In genomic region chr12:109591041-109591440, GRCh38 we compare ENCODE assay signal across 32 cellular contexts.
"Had no signal": no experiment of that assay in that cellular context is flagged by ENCODE, and none has a peak within 500 bp of the region (broad histone marks: within the 10 kb centered on the region; RNA-seq: fewer than 3 reads in every experiment).

No MANE protein-coding gene starts in this region.

- H3K4me3 ChIP-seq: Peyer's patch had no signal

- H3K27ac Mint-ChIP-seq: activated CD4-positive, alpha-beta memory T cell treated with anti-CD3 and anti-CD28 coated beads, Interleukin-2, amount 10 ng/mL, durations not matched to agents 7 days and 5 days; activated CD8-positive, alpha-beta memory T cell treated with anti-CD3 and anti-CD28 coated beads, Interleukin-2, amount 10 ng/mL, durations not matched to agents 7 days and 5 days; activated naive CD4-positive, alpha-beta T cell treated with anti-CD3 and anti-CD28 coated beads, Interleukin-2, amount 10 ng/mL, durations not matched to agents 7 days and 5 days; activated naive CD8-positive, alpha-beta T cell; activated naive CD8-positive, alpha-beta T cell treated with anti-CD3 and anti-CD28 coated beads, Interleukin-2, amount 50 U/mL, for 24 hours had no signal

- H3K9me3 Mint-ChIP-seq: activated CD4-positive, alpha-beta memory T cell treated with anti-CD3 and anti-CD28 coated beads, Interleukin-2, amount 10 ng/mL, durations not matched to agents 7 days and 5 days; activated naive CD4-positive, alpha-beta T cell treated with anti-CD3 and anti-CD28 coated beads, Interleukin-2, amount 10 ng/mL, durations not matched to agents 7 days and 5 days; activated naive CD8-positive, alpha-beta T cell treated with anti-CD3 and anti-CD28 coated beads, Interleukin-2, amount 50 U/mL, for 24 hours; brain had no signal

- H3K27ac ChIP-seq: Peyer's patch had no signal

- H3K9me3 ChIP-seq: Peyer's patch had no signal

- H3K27me3 ChIP-seq: Peyer's patch had no signal

- H3K4me3 Mint-ChIP-seq: activated CD4-positive, alpha-beta memory T cell treated with anti-CD3 and anti-CD28 coated beads, Interleukin-2, amount 10 ng/mL, durations not matched to agents 7 days and 5 days; activated CD8-positive, alpha-beta memory T cell treated with anti-CD3 and anti-CD28 coated beads, Interleukin-2, amount 10 ng/mL, durations not matched to agents 7 days and 5 days; activated naive CD4-positive, alpha-beta T cell treated with anti-CD3 and anti-CD28 coated beads, Interleukin-2, amount 10 ng/mL, durations not matched to agents 7 days and 5 days; activated naive CD8-positive, alpha-beta T cell; activated naive CD8-positive, alpha-beta T cell treated with anti-CD3 and anti-CD28 coated beads, Interleukin-2, amount 50 U/mL, for 24 hours; brain had no signal

- DNase-seq: activated CD4-positive, alpha-beta memory T cell treated with anti-CD3 and anti-CD28 coated beads, Interleukin-2, amount 10 ng/mL, durations not matched to agents 7 days and 5 days; activated CD4-positive, alpha-beta T cell treated with anti-CD3 and anti-CD28 coated beads for 1 hour; activated CD4-positive, alpha-beta T cell treated with anti-CD3 and anti-CD28 coated beads for 48 hours; activated CD4-positive, CD25-positive, alpha-beta regulatory T cell; activated CD8-positive, alpha-beta memory T cell treated with anti-CD3 and anti-CD28 coated beads for 24 hours; activated CD8-positive, alpha-beta memory T cell treated with anti-CD3 and anti-CD28 coated beads, Interleukin-2, amount 10 ng/mL, durations not matched to agents 7 days and 5 days; activated CD8-positive, alpha-beta memory T cell treated with anti-CD3 and anti-CD28 coated beads, Interleukin-2, amount 50 U/mL, for 48 hours; activated effector memory CD4-positive, alpha-beta T cell treated with Interleukin-2 at 50 U/mL for 16 hours; activated naive CD4-positive, alpha-beta T cell treated with anti-CD3 and anti-CD28 coated beads, Interleukin-2, amount 10 ng/mL, durations not matched to agents 7 days and 5 days; activated naive CD8-positive, alpha-beta T cell treated with anti-CD3 and anti-CD28 coated beads, Interleukin-2, amount 50 U/mL, for 24 hours; activated T-cell treated with anti-CD3 and anti-CD28 coated beads, Interleukin-2, amount 50 U/mL, for 48 hours; anterior cingulate cortex; central memory CD4-positive, alpha-beta T cell; NCI-H1092 treated with DMSO at 0.1 percent for 48 hours; NCI-H1417; NCI-H146; NCI-H187; NCI-H2029 treated with DMSO at 0.1 percent for 48 hours; NCI-H2107; NCI-H345; NCI-H524 treated with DMSO at 0.1 percent for 48 hours; NK-92 treated with Interleukin-12 subunit alpha and Interleukin-12 subunit beta, amount 100 ng/mL, for 24 hours; PC-3; Peyer's patch; Right ventricle myocardium superior; RPMI8226; SW 1271; T-helper 1 cell; T-helper 2 cell; T-helper 9 cell had no signal

- H3K27me3 Mint-ChIP-seq: activated CD4-positive, alpha-beta memory T cell treated with anti-CD3 and anti-CD28 coated beads, Interleukin-2, amount 10 ng/mL, durations not matched to agents 7 days and 5 days; activated CD8-positive, alpha-beta memory T cell treated with anti-CD3 and anti-CD28 coated beads, Interleukin-2, amount 10 ng/mL, durations not matched to agents 7 days and 5 days; activated naive CD4-positive, alpha-beta T cell treated with anti-CD3 and anti-CD28 coated beads, Interleukin-2, amount 10 ng/mL, durations not matched to agents 7 days and 5 days; activated naive CD8-positive, alpha-beta T cell; activated naive CD8-positive, alpha-beta T cell treated with anti-CD3 and anti-CD28 coated beads, Interleukin-2, amount 50 U/mL, for 24 hours had no signal

- ATAC-seq: activated CD8-positive, alpha-beta memory T cell treated with anti-CD3 and anti-CD28 coated beads, Interleukin-2, amount 10 ng/mL, durations not matched to agents 7 days and 5 days; activated naive CD8-positive, alpha-beta T cell treated with anti-CD3 and anti-CD28 coated beads, Interleukin-2, amount 50 U/mL, for 24 hours; PC-3 had no signal
